ENCODE assay signal across 2 cellular contexts in the genomic region with DNA sequence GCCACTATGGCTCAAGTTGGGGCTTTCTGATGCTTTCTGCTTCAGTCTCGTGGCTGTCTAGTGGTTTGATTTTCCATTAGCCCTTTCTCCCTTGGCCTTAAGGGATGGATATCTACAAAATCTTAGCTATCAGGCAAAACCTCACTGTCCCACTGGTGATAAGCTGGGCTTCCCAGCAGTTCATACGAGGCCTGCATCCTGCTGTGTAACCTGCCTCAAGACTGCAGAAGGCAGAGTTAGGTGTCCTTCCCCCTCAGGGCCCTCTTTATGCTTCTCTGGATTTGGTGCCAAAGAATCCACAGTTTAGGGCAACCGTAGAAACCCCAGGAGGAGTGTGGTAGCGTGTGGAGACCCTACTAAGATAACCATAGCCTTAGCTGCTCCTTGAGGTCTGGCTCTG.
TF ChIP-seq lines count a peak whose summit lies in the region.

No MANE protein-coding gene starts in this region.

TF ChIP-seq in IMR-90, 13 proteins besides CTCF, POLR2A, EP300 and RAD21:
- TF ChIP-seq MAFK (IDR thresholded peaks at IDR 0.05; ENCODE audit: low read depth, low read length), result no peak

TF ChIP-seq in H1, 55 proteins besides CTCF, POLR2A, EP300 and RAD21:
- no peak for TF ChIP-seq CHD1 (IDR thresholded peaks at IDR 0.05; ENCODE audit: low read depth, low read length)
- no peak for TF ChIP-seq E2F6 (IDR thresholded peaks at IDR 0.05)
- no peak for TF ChIP-seq GTF2F1 (IDR thresholded peaks at IDR 0.05; ENCODE audit: borderline replicate concordance, low read depth, low read length)
- no peak for TF ChIP-seq SAP30 (IDR thresholded peaks at IDR 0.05; ENCODE audit: insufficient read depth, insufficient replicate concordance, low read length)
- TF ChIP-seq TAF7 (optimal IDR thresholded peaks at IDR 0.05; ENCODE audit: borderline replicate concordance, low read depth, low read length), result no peak
- TF ChIP-seq BRCA1 (IDR thresholded peaks at IDR 0.05; ENCODE audit: low read depth, low read length), result no peak
- no peak for TF ChIP-seq CHD2 (IDR thresholded peaks at IDR 0.05; ENCODE audit: low read length)
- TF ChIP-seq RBBP5 (IDR thresholded peaks at IDR 0.05; ENCODE audit: borderline replicate concordance, low read depth, low read length), result no peak
- no peak for TF ChIP-seq SIX5 (IDR thresholded peaks at IDR 0.05; ENCODE audit: low read depth, low read length)
- TF ChIP-seq ZNF274 (IDR thresholded peaks at IDR 0.05; ENCODE audit: borderline replicate concordance, extremely low read depth, low read length), result no peak
- TF ChIP-seq SUZ12 (IDR thresholded peaks at IDR 0.05; ENCODE audit: low read length), result no peak
- no peak for TF ChIP-seq KDM4A (IDR thresholded peaks at IDR 0.05; ENCODE audit: low read depth, low read length, severe bottlenecking)
- TF ChIP-seq EGR1 (IDR thresholded peaks at IDR 0.05; ENCODE audit: borderline replicate concordance, low read depth, low read length), result no peak
- no peak for TF ChIP-seq TEAD4 (IDR thresholded peaks at IDR 0.05; ENCODE audit: low read depth, low read length)
- no peak for TF ChIP-seq HDAC2 (IDR thresholded peaks at IDR 0.05; ENCODE audit: borderline replicate concordance in 1 of 2, low read depth in 2 of 2, low read length in 2 of 2)
- TF ChIP-seq BCL11A (IDR thresholded peaks at IDR 0.05; ENCODE audit: low read depth in 2 of 2, low read length in 2 of 2), result no peak
- no peak for TF ChIP-seq SIRT6 (IDR thresholded peaks at IDR 0.05; ENCODE audit: low read length)
- TF ChIP-seq CREB1 (IDR thresholded peaks at IDR 0.05), result no peak
- TF ChIP-seq SP2 (IDR thresholded peaks at IDR 0.05; ENCODE audit: low read length), result no peak
- no peak for TF ChIP-seq RXRA (IDR thresholded peaks at IDR 0.05; ENCODE audit: insufficient read depth, low read depth, low read length)
